30 cellular contexts compared by ENCODE assay signal in the genomic region with DNA sequence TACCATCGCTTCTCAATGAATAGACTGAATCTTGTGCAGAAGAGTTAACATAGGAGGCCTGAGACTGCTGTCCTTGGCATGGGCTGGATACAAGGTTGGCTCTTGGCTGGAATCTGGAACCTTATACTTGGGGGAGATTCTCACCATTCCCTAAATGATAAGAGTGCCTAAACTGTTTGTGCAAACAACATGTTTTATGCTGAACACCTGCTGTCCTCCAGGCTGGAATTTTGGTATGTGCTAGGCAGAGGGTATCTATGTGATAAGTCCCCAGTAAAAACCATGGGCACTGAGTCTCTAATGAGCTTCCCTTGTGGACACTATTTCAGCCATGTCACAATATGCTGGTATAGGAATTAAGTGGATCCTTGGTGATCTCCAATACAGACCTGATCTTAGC. TPM values are rescaled to one million over a fixed set of nuclear protein-coding genes. Genes with fewer than 3 reads are reported as not detected.
DNase-seq lines count a peak whose midpoint lies in the region; ATAC-seq and TF ChIP-seq lines count a peak whose summit lies in the region.
"Had no signal": no experiment of that assay in that cellular context is flagged by ENCODE, and none has a peak within 500 bp of the region (broad histone marks: within the 10 kb centered on the region; RNA-seq: fewer than 3 reads in every experiment).

No MANE protein-coding gene starts in this region.

- peaks cover 61% of the 10 kb centered on the region for H3K36me3 Mint-ChIP-seq in activated CD4-positive, alpha-beta T cell treated with anti-CD3 and anti-CD28 coated beads, Interleukin-2, amount 10 ng/mL, durations not matched to agents 24 days and 14 days (ENCODE audit: low read depth)
- peaks cover 14% of the 10 kb centered on the region for H3K36me3 Mint-ChIP-seq in CD4-positive, CD25-positive, alpha-beta regulatory T cell
- H3K36me3 Mint-ChIP-seq in T-cell (peaks cover 32% of the 10 kb centered on the region), endodermal cell (ENCODE audit: low read depth) (peaks cover 54% of the 10 kb centered on the region)
- H3K36me3 Mint-ChIP-seq in activated naive CD8-positive, alpha-beta T cell treated with anti-CD3 and anti-CD28 coated beads for 36 hours: peaks cover 44% of the 10 kb centered on the region

- H3K27ac Mint-ChIP-seq in activated CD4-positive, alpha-beta T cell treated with anti-CD3 and anti-CD28 coated beads, Interleukin-2, amount 10 ng/mL, durations not matched to agents 24 days and 14 days: peak overlapping the region; percentile 68
- H3K27ac Mint-ChIP-seq in CD4-positive, CD25-positive, alpha-beta regulatory T cell: peak overlapping the region in 1 of 3 donors; percentile 81
- peak overlapping the region; percentile 73 to 93 for H3K27ac Mint-ChIP-seq in T-cell
- peak overlapping the region; percentile 90 for H3K27ac Mint-ChIP-seq in activated naive CD8-positive, alpha-beta T cell treated with anti-CD3 and anti-CD28 coated beads for 36 hours
- no peak overlapping the region for H3K27ac Mint-ChIP-seq in endodermal cell
- H3K27ac Mint-ChIP-seq: HFFc6 had no signal

- H3K9ac ChIP-seq in endodermal cell (ENCODE audit: extremely low read depth, low read length, poor library complexity, severe bottlenecking): no peak overlapping the region

- no peak for DNase-seq in activated CD4-positive, alpha-beta T cell treated with anti-CD3 and anti-CD28 coated beads, Interleukin-2, amount 10 ng/mL, durations not matched to agents 24 days and 14 days
- DNase-seq in activated CD4-positive, alpha-beta T cell treated with anti-CD3 and anti-CD28 coated beads for 48 hours: no peak
- no peak for DNase-seq in CD4-positive, CD25-positive, alpha-beta regulatory T cell
- no peak for DNase-seq in T-cell
- DNase-seq in activated naive CD8-positive, alpha-beta T cell treated with anti-CD3 and anti-CD28 coated beads for 36 hours: no peak
- DNase-seq in Peyer's patch: no peak
- no peak for DNase-seq in effector CD8-positive, alpha-beta T cell (lab: John Stamatoyannopoulos, UW)
- DNase-seq in endodermal cell: no peak
- DNase-seq: activated CD4-positive, alpha-beta T cell treated with anti-CD3 and anti-CD28 coated beads, Interleukin-2, amount 50 U/mL, for 1 hour; EL; GOT3; HFFc6; hypothalamus; immature natural killer cell; Kasumi-1; left colon; mucosa of descending colon; NCI-H1436; NCI-H2081; NCI-H2227 treated with DMSO at 0.1 percent for 48 hours; NCI-H69; ovary; PC-9; SHP77; small intestine; stomach; thyroid gland; WERI-Rb-1 had no signal

- CTCF ChIA-PET in T-cell (lab: Charles Lee): no interaction called here

- TF ChIP-seq CTCF in Peyer's patch (IDR thresholded peaks at IDR 0.05) (no peak), endodermal cell (conservative IDR thresholded peaks at IDR 0.05) (no peak)

- H3K4me3 Mint-ChIP-seq in activated CD4-positive, alpha-beta T cell treated with anti-CD3 and anti-CD28 coated beads, Interleukin-2, amount 10 ng/mL, durations not matched to agents 24 days and 14 days: no peak overlapping the region
- peak overlapping the region in 1 of 4 donors; percentile 14 for H3K4me3 Mint-ChIP-seq in CD4-positive, CD25-positive, alpha-beta regulatory T cell
- no peak overlapping the region for H3K4me3 Mint-ChIP-seq in T-cell
- no peak overlapping the region for H3K4me3 Mint-ChIP-seq in activated naive CD8-positive, alpha-beta T cell treated with anti-CD3 and anti-CD28 coated beads for 36 hours
- H3K4me3 Mint-ChIP-seq in endodermal cell: no peak overlapping the region
- H3K4me3 Mint-ChIP-seq: HFFc6, immature natural killer cell, neural crest cell had no signal

- H3K27me3 ChIP-seq in CD4-positive, CD25-positive, alpha-beta regulatory T cell (ENCODE audit: control insufficient read depth, insufficient read depth, low read length): no peaks in the 10 kb centered on the region
- H3K27me3 ChIP-seq in Peyer's patch (no peaks in the 10 kb centered on the region), endodermal cell (ENCODE audit: control insufficient read depth, insufficient read depth, low read length, poor library complexity, severe bottlenecking) (no peaks in the 10 kb centered on the region)
- H3K27me3 ChIP-seq: ascending aorta, ovary, stomach, thyroid gland had no signal

- peaks cover 30% of the 10 kb centered on the region for H3K4me1 Mint-ChIP-seq in activated CD4-positive, alpha-beta T cell treated with anti-CD3 and anti-CD28 coated beads, Interleukin-2, amount 10 ng/mL, durations not matched to agents 24 days and 14 days
- peaks cover 10 to 23% (median 15%) of the 10 kb centered on the region in 4 donors for H3K4me1 Mint-ChIP-seq in CD4-positive, CD25-positive, alpha-beta regulatory T cell
- peaks cover 26 to 30% (median 27%) of the 10 kb centered on the region in 3 donors for H3K4me1 Mint-ChIP-seq in T-cell
- H3K4me1 Mint-ChIP-seq in activated naive CD8-positive, alpha-beta T cell treated with anti-CD3 and anti-CD28 coated beads for 36 hours: peaks cover 18% of the 10 kb centered on the region
- H3K4me1 Mint-ChIP-seq in endodermal cell: peaks cover 6% of the 10 kb centered on the region
- H3K4me1 Mint-ChIP-seq: neural crest cell had no signal

- no peak for TF ChIP-seq POLR2A in Peyer's patch (IDR thresholded peaks at IDR 0.05)

- 90 to 100% methylated on average over 1 of the region's 1 CpG for WGBS in endodermal cell (ENCODE audit: insufficient coverage in 1 of 2, insufficient read length in 1 of 2), 2 experiments

- H3K4me3 ChIP-seq in CD4-positive, CD25-positive, alpha-beta regulatory T cell (ENCODE audit: low read depth, low read length): no peak overlapping the region
- no peak overlapping the region for H3K4me3 ChIP-seq in Peyer's patch
- no peak overlapping the region for H3K4me3 ChIP-seq in endodermal cell (ENCODE audit: low read length)
- H3K4me3 ChIP-seq: ascending aorta, mucosa of descending colon, ovary, PC-9, stomach, thyroid gland had no signal

- H3K4me1 ChIP-seq in CD4-positive, CD25-positive, alpha-beta regulatory T cell (ENCODE audit: control insufficient read depth, insufficient read depth, low read length, poor library complexity, severe bottlenecking): peaks cover 12% of the 10 kb centered on the region
- H3K4me1 ChIP-seq in Peyer's patch (no peaks in the 10 kb centered on the region), endodermal cell (ENCODE audit: control insufficient read depth, insufficient read depth, low read length) (no peaks in the 10 kb centered on the region)
- H3K4me1 ChIP-seq: ascending aorta, stomach, thyroid gland had no signal

- peaks cover 4% of the 10 kb centered on the region for H3K36me3 ChIP-seq in CD4-positive, CD25-positive, alpha-beta regulatory T cell (ENCODE audit: control insufficient read depth, insufficient read depth, low read length)
- H3K36me3 ChIP-seq in Peyer's patch (peaks cover 0 to 27% (median 0%) of the 10 kb centered on the region in 3 donors), endodermal cell (ENCODE audit: control insufficient read depth, insufficient read depth, low read length) (peaks cover 64% of the 10 kb centered on the region)
- H3K36me3 ChIP-seq: ovary, thyroid gland had no signal

- peak overlapping the region; percentile 31 for H3K27ac ChIP-seq in CD4-positive, CD25-positive, alpha-beta regulatory T cell (ENCODE audit: insufficient read depth, low read length, poor library complexity, severe bottlenecking)
- H3K27ac ChIP-seq in Peyer's patch (no peak overlapping the region), endodermal cell (ENCODE audit: low read depth, low read length) (no peak overlapping the region)
- H3K27ac ChIP-seq: ascending aorta, ovary, PC-9, stomach, thyroid gland, WERI-Rb-1 had no signal

- peaks cover 9% of the 10 kb centered on the region for H3K9me3 Mint-ChIP-seq in activated CD4-positive, alpha-beta T cell treated with anti-CD3 and anti-CD28 coated beads, Interleukin-2, amount 10 ng/mL, durations not matched to agents 24 days and 14 days
- H3K9me3 Mint-ChIP-seq in CD4-positive, CD25-positive, alpha-beta regulatory T cell: peaks cover 0 to 7% (median 0%) of the 10 kb centered on the region in 7 donors
- H3K9me3 Mint-ChIP-seq in T-cell (peaks cover 0 to 4% (median 0%) of the 10 kb centered on the region in 3 donors), endodermal cell (peaks cover 6% of the 10 kb centered on the region)
- H3K9me3 Mint-ChIP-seq in activated naive CD8-positive, alpha-beta T cell treated with anti-CD3 and anti-CD28 coated beads for 36 hours: peaks cover 11% of the 10 kb centered on the region
- H3K9me3 Mint-ChIP-seq: HFFc6, immature natural killer cell had no signal

- intact Hi-C loops in activated CD4-positive, alpha-beta T cell treated with anti-CD3 and anti-CD28 coated beads, Interleukin-2, amount 10 ng/mL, durations not matched to agents 24 days and 14 days (cut with micrococcal nuclease): no loop called here

- ATAC-seq in CD4-positive, CD25-positive, alpha-beta regulatory T cell (ENCODE audit: low read depth in 2 of 2): no peak
- ATAC-seq in T-cell (replicated peaks in 1 of 4): no peak
- ATAC-seq: left colon, mucosa of descending colon had no signal

- POLR2A ChIA-PET in T-cell (lab: Charles Lee): interaction anchor here in 1 of 2 donors (0.6 to 0.7 kb wide), 2 partner anchors 690 to 1849 kb away, joined by 3 to 5 read pairs; no protein-coding TSS in a partner anchor

- no peaks in the 10 kb centered on the region for H3K27me3 Mint-ChIP-seq in activated CD4-positive, alpha-beta T cell treated with anti-CD3 and anti-CD28 coated beads, Interleukin-2, amount 10 ng/mL, durations not matched to agents 24 days and 14 days
- no peaks in the 10 kb centered on the region for H3K27me3 Mint-ChIP-seq in CD4-positive, CD25-positive, alpha-beta regulatory T cell
- H3K27me3 Mint-ChIP-seq in T-cell (no peaks in the 10 kb centered on the region), endodermal cell (ENCODE audit: insufficient read depth) (no peaks in the 10 kb centered on the region)
- no peaks in the 10 kb centered on the region for H3K27me3 Mint-ChIP-seq in activated naive CD8-positive, alpha-beta T cell treated with anti-CD3 and anti-CD28 coated beads for 36 hours

- no peaks in the 10 kb centered on the region for H3K9me3 ChIP-seq in CD4-positive, CD25-positive, alpha-beta regulatory T cell (ENCODE audit: control insufficient read depth in 2 of 2, low read length in 2 of 2)
- H3K9me3 ChIP-seq in Peyer's patch (no peaks in the 10 kb centered on the region), endodermal cell (ENCODE audit: control insufficient read depth, low read length) (peaks cover 21% of the 10 kb centered on the region)
- H3K9me3 ChIP-seq: ascending aorta, ovary, stomach, thyroid gland had no signal

RNA-seq across cellular contexts. Expression of a gene that starts 12.8 kb away (rescaled TPM):
- total RNA-seq in activated CD4-positive, alpha-beta T cell treated with anti-CD3 and anti-CD28 coated beads, Interleukin-2, amount 10 ng/mL, durations not matched to agents 24 days and 14 days: 22.6 and 27.1 TPM in 2 replicates
- 19.2 TPM for total RNA-seq in CD4-positive, CD25-positive, alpha-beta regulatory T cell
- 1 to 10 TPM; 1.1 to 3.2 (median 1.8) TPM for polyA plus RNA-seq in CD4-positive, CD25-positive, alpha-beta regulatory T cell
- total RNA-seq in T-cell (10 to 100 TPM; 10.8 to 17.4 (median 13.9) TPM), Peyer's patch (10 to 100 TPM; 15.7 to 41.2 (median 25.9) TPM), endodermal cell (10 to 100 TPM; 39.2 to 43.6 TPM)
- total RNA-seq in activated naive CD8-positive, alpha-beta T cell treated with anti-CD3 and anti-CD28 coated beads for 36 hours: 10 to 100 TPM; 17.8 to 19.2 TPM
- 43.2 TPM for polyA plus RNA-seq in endodermal cell (2013, experiment 1 of 2)
- polyA plus RNA-seq in endodermal cell (2013, experiment 2 of 2): 39.5 TPM
